In genomic region chr9:123607479-123607878, GRCh38 we compare ENCODE assay signal across 20 cellular contexts.
A peak's percentile ranks its signal among the peaks of the same experiment; 100 is the strongest.
DNase-seq lines count a peak whose midpoint lies in the region; ATAC-seq, FAIRE-seq and TF ChIP-seq lines count a peak whose summit lies in the region.
"Had no signal": no experiment of that assay in that cellular context is flagged by ENCODE, and none has a peak within 500 bp of the region (broad histone marks: within the 10 kb centered on the region; RNA-seq: fewer than 3 reads in every experiment).

No MANE protein-coding gene starts in this region.

- CTCF ChIA-PET in HEK293 (lab: Yijun Ruan, JAX): interaction anchor here (1.3 kb wide), 1 partner anchor 9 kb away, joined by 7 read pairs; no protein-coding TSS in a partner anchor

- DNase-seq in left lobe of liver (ENCODE audit: low spot score): no peak
- DNase-seq in small intestine: peak; percentile 17
- no peak for DNase-seq in frontal cortex (ENCODE audit: low spot score in 2 of 2)
- DNase-seq in epidermal melanocyte (ENCODE audit: insufficient read length, low spot score): no peak
- no peak for DNase-seq in GM20000 (ENCODE audit: low spot score)
- DNase-seq: Calu3; CD8-positive, alpha-beta T cell; NCI-H1105; NCI-H2081 treated with DMSO at 0.1 percent for 48 hours; NCI-H510A; NCI-H748 treated with DMSO at 0.1 percent for 48 hours had no signal

- peak; percentile 72 for ATAC-seq in left lobe of liver
- no peak for ATAC-seq in GM21529 (IDR thresholded peaks at IDR 0.05; ENCODE audit: unreplicated experiment)
- ATAC-seq: A549; CD8-positive, alpha-beta T cell; Right ventricle myocardium inferior had no signal

- POLR2A ChIA-PET in HEK293 (lab: Yijun Ruan, JAX): interaction anchor here (1.0 kb wide), 1 partner anchor 8 kb away, joined by 3 read pairs; no protein-coding TSS in a partner anchor

- H3K9me3 ChIP-seq in HEK293 (ENCODE audit: control insufficient read depth, insufficient read depth, low read depth, low read length): no peaks in the 10 kb centered on the region
- no peaks in the 10 kb centered on the region for H3K9me3 ChIP-seq in OCI-LY1 (ENCODE audit: low read length)
- no peaks in the 10 kb centered on the region for H3K9me3 ChIP-seq in small intestine (ENCODE audit: control insufficient read depth, low read depth)
- H3K9me3 ChIP-seq: A549, BLaER1, HAP-1 had no signal

- TF ChIP-seq CTCF in HEK293 (tag by site-specific recombination; IDR thresholded peaks at IDR 0.05): no peak
- no peak for TF ChIP-seq CTCF in OCI-LY1 (IDR thresholded peaks at IDR 0.05; ENCODE audit: low read length)
- no peak for TF ChIP-seq CTCF in GM20000 (IDR thresholded peaks at IDR 0.05; ENCODE audit: extremely low read depth, missing control alignments)

- H3K4me1 ChIP-seq in HEK293 (ENCODE audit: control insufficient read depth, insufficient read depth, low read length) (no peaks in the 10 kb centered on the region), OCI-LY1 (ENCODE audit: insufficient read depth, low read length, severe bottlenecking) (peaks cover 33% of the 10 kb centered on the region), small intestine (ENCODE audit: control insufficient read depth in 2 of 2, insufficient read depth in 1 of 2, low read depth in 1 of 2, low read length in 1 of 2) (no peaks in the 10 kb centered on the region)
- H3K4me1 ChIP-seq: A549, BLaER1, HAP-1 had no signal

- H3K79me2 ChIP-seq in OCI-LY1 (ENCODE audit: insufficient read depth, low read length): no peaks in the 10 kb centered on the region

- WGBS in small intestine, 3 donors: 58 to 82% (median 82%) methylated on average over 2 of the region's 2 CpGs

- no peaks in the 10 kb centered on the region for H3K27me3 ChIP-seq in OCI-LY1 (ENCODE audit: insufficient read depth, low read length)
- no peaks in the 10 kb centered on the region for H3K27me3 ChIP-seq in small intestine (ENCODE audit: control insufficient read depth in 2 of 2, insufficient read depth in 2 of 2, low read length in 2 of 2)
- H3K27me3 ChIP-seq: BLaER1 had no signal

- no peak overlapping the region for H3K9ac ChIP-seq in OCI-LY1 (ENCODE audit: low read length)
- H3K9ac ChIP-seq: BLaER1 had no signal

- peak overlapping the region; percentile 50; the same call in 1 of the 2 replicates for H3K4me2 ChIP-seq in OCI-LY1 (ENCODE audit: low read length)
- H3K4me2 ChIP-seq: A549, BLaER1 had no signal

- no peaks in the 10 kb centered on the region for H4K20me1 ChIP-seq in OCI-LY1 (ENCODE audit: insufficient read depth, low read length)
- H4K20me1 ChIP-seq: BLaER1 had no signal

- H3K36me3 ChIP-seq in HEK293 (ENCODE audit: control insufficient read depth in 2 of 2, insufficient read depth in 1 of 2, low read length in 2 of 2): no peaks in the 10 kb centered on the region
- H3K36me3 ChIP-seq in OCI-LY1 (ENCODE audit: insufficient read depth, low read length): no peaks in the 10 kb centered on the region
- H3K36me3 ChIP-seq in small intestine (ENCODE audit: control insufficient read depth in 2 of 2, insufficient read depth in 2 of 2, low read length in 2 of 2): peaks cover 0 to 2% of the 10 kb centered on the region in 2 donors
- H3K36me3 ChIP-seq: HAP-1 had no signal

- no peak for FAIRE-seq in small intestine (lab: Jason Lieb, UNC)
- no peak for FAIRE-seq in frontal cortex (lab: Jason Lieb, UNC)
- FAIRE-seq: A549, RCC 7860 had no signal

- H3K9me2 ChIP-seq in OCI-LY1 (ENCODE audit: low read depth, low read length): no peaks in the 10 kb centered on the region

- no peaks in the 10 kb centered on the region for H3F3A ChIP-seq in OCI-LY1 (ENCODE audit: insufficient read depth, low read length)

- H3K4me3 ChIP-seq in HEK293 (ENCODE audit: low read depth, low read length): no peak overlapping the region
- no peak overlapping the region for H3K4me3 ChIP-seq in OCI-LY1 (ENCODE audit: low read depth, low read length, poor library complexity, severe bottlenecking)
- H3K4me3 ChIP-seq in small intestine (ENCODE audit: low read depth in 1 of 2, low read length in 2 of 2): no peak overlapping the region
- H3K4me3 ChIP-seq: A549, BLaER1, HAP-1 had no signal

- no peak overlapping the region for H3K27ac ChIP-seq in HEK293 (ENCODE audit: extremely low read depth, low read depth, low read length)
- H3K27ac ChIP-seq in OCI-LY1 (ENCODE audit: low read depth, low read length, poor library complexity, severe bottlenecking): peak overlapping the region; percentile 80
- peak overlapping the region in 1 of 2 donors; percentile 27 for H3K27ac ChIP-seq in small intestine (ENCODE audit: low read depth in 1 of 2, low read length in 1 of 2)
- H3K27ac ChIP-seq: A549, BLaER1, HL-60 had no signal

- no peak overlapping the region for H2AFZ ChIP-seq in OCI-LY1 (ENCODE audit: low read length)

TF ChIP-seq in HEK293, 187 proteins besides CTCF, POLR2A, EP300 and RAD21:
- TF ChIP-seq ZSCAN4 (tag by site-specific recombination; IDR thresholded peaks at IDR 0.05) (peak; percentile 84), ZNF658 (tag by site-specific recombination; IDR thresholded peaks at IDR 0.05) (no peak)
